30 cellular contexts compared by ENCODE assay signal in genomic region chr5:171474106-171474878, GRCh38. TPM values are rescaled to one million over a fixed set of nuclear protein-coding genes. Genes with fewer than 3 reads are reported as not detected.
"Had no signal": no experiment of that assay in that cellular context is flagged by ENCODE, and none has a peak within 500 bp of the region (broad histone marks: within the 10 kb centered on the region; RNA-seq: fewer than 3 reads in every experiment).

No MANE protein-coding gene starts in this region.

- H3K4me3 Mint-ChIP-seq: activated CD4-positive, alpha-beta memory T cell treated with anti-CD3 and anti-CD28 coated beads for 36 hours; activated CD4-positive, alpha-beta T cell treated with anti-CD3 and anti-CD28 coated beads, Interleukin-2, amount 10 ng/mL, durations not matched to agents 24 days and 14 days; activated naive CD4-positive, alpha-beta T cell treated with anti-CD3 and anti-CD28 coated beads, Interleukin-2, amount 50 U/mL, for 24 hours; activated naive CD8-positive, alpha-beta T cell treated with anti-CD3 and anti-CD28 coated beads, Interleukin-2, amount 50 U/mL, for 24 hours; central memory CD8-positive, alpha-beta T cell; dendritic cell treated with granulocyte-macrophage colony-stimulating factor and Interleukin-4, amounts not matched to agents 40 ng/mL and 50 ng/mL, for 4 days; endodermal cell; nephron progenitor cell; stimulated activated naive B cell treated with anti-CD40 and anti-IgM and Interleukin-4, amounts not matched to agents 10 μg/mL and 1 μg/mL and 100 μg/mL, for 72 hours; T-helper 1 cell treated with Interleukin-12 subunit alpha and Interleukin-12 subunit beta and Interleukin-4 antibody, amounts not matched to agents 30 μg/mL and 1 μg/mL, for 36 hours had no signal

- H3K4me1 ChIP-seq: breast epithelium, prostate gland, stomach, thyroid gland, upper lobe of left lung had no signal

- H3K4me1 Mint-ChIP-seq: activated CD4-positive, alpha-beta T cell treated with anti-CD3 and anti-CD28 coated beads, Interleukin-2, amount 10 ng/mL, durations not matched to agents 24 days and 14 days; central memory CD8-positive, alpha-beta T cell had no signal

- H3K9me3 Mint-ChIP-seq: activated CD4-positive, alpha-beta memory T cell treated with anti-CD3 and anti-CD28 coated beads for 36 hours; activated CD4-positive, alpha-beta T cell treated with anti-CD3 and anti-CD28 coated beads, Interleukin-2, amount 10 ng/mL, durations not matched to agents 24 days and 14 days; activated naive CD4-positive, alpha-beta T cell treated with anti-CD3 and anti-CD28 coated beads, Interleukin-2, amount 50 U/mL, for 24 hours; activated naive CD8-positive, alpha-beta T cell treated with anti-CD3 and anti-CD28 coated beads, Interleukin-2, amount 50 U/mL, for 24 hours; central memory CD8-positive, alpha-beta T cell; dendritic cell treated with granulocyte-macrophage colony-stimulating factor and Interleukin-4, amounts not matched to agents 40 ng/mL and 50 ng/mL, for 4 days; T-helper 1 cell treated with Interleukin-12 subunit alpha and Interleukin-12 subunit beta and Interleukin-4 antibody, amounts not matched to agents 30 μg/mL and 1 μg/mL, for 36 hours had no signal

- H3K36me3 Mint-ChIP-seq: activated CD4-positive, alpha-beta memory T cell treated with anti-CD3 and anti-CD28 coated beads for 36 hours; activated naive CD4-positive, alpha-beta T cell treated with anti-CD3 and anti-CD28 coated beads, Interleukin-2, amount 50 U/mL, for 24 hours; stimulated activated naive B cell treated with anti-CD40 and anti-IgM and Interleukin-4, amounts not matched to agents 10 μg/mL and 1 μg/mL and 100 μg/mL, for 72 hours had no signal

- H3K9me3 ChIP-seq: ovary, prostate gland, stomach, thyroid gland, upper lobe of left lung had no signal

- H3K27ac Mint-ChIP-seq: activated CD4-positive, alpha-beta memory T cell treated with anti-CD3 and anti-CD28 coated beads for 36 hours; activated CD4-positive, alpha-beta T cell treated with anti-CD3 and anti-CD28 coated beads, Interleukin-2, amount 10 ng/mL, durations not matched to agents 24 days and 14 days; activated naive CD4-positive, alpha-beta T cell treated with anti-CD3 and anti-CD28 coated beads, Interleukin-2, amount 50 U/mL, for 24 hours; activated naive CD8-positive, alpha-beta T cell treated with anti-CD3 and anti-CD28 coated beads, Interleukin-2, amount 50 U/mL, for 24 hours; dendritic cell treated with granulocyte-macrophage colony-stimulating factor and Interleukin-4, amounts not matched to agents 40 ng/mL and 50 ng/mL, for 4 days; endodermal cell; nephron progenitor cell; stimulated activated naive B cell treated with anti-CD40 and anti-IgM and Interleukin-4, amounts not matched to agents 10 μg/mL and 1 μg/mL and 100 μg/mL, for 72 hours; T-helper 1 cell treated with Interleukin-12 subunit alpha and Interleukin-12 subunit beta and Interleukin-4 antibody, amounts not matched to agents 30 μg/mL and 1 μg/mL, for 36 hours had no signal

- H3K27me3 ChIP-seq: breast epithelium, hepatocyte, ovary, stomach, thyroid gland, upper lobe of left lung had no signal

- ATAC-seq: activated CD4-positive, CD25-positive, alpha-beta regulatory T cell treated with anti-CD3 and anti-CD28 coated beads, Interleukin-2, amount 50 U/mL, for 24 hours; activated naive CD8-positive, alpha-beta T cell treated with anti-CD3 and anti-CD28 coated beads, Interleukin-2, amount 50 U/mL, for 24 hours; esophagus mucosa; stimulated activated naive B cell treated with anti-CD40 and anti-IgM and Interleukin-4, amounts not matched to agents 10 μg/mL and 1 μg/mL and 100 μg/mL, for 72 hours had no signal

- H3K27me3 Mint-ChIP-seq: activated CD4-positive, alpha-beta memory T cell treated with anti-CD3 and anti-CD28 coated beads for 36 hours; dendritic cell treated with granulocyte-macrophage colony-stimulating factor and Interleukin-4, amounts not matched to agents 40 ng/mL and 50 ng/mL, for 4 days had no signal

- H3K4me3 ChIP-seq: breast epithelium, hepatocyte, ovary, prostate gland, smooth muscle cell, stomach, thyroid gland, upper lobe of left lung had no signal

- H3K36me3 ChIP-seq: breast epithelium, ovary, prostate gland, stomach, thyroid gland, upper lobe of left lung had no signal

- H3K27ac ChIP-seq: breast epithelium, hepatocyte, ovary, prostate gland, stomach, thyroid gland, upper lobe of left lung, VCaP had no signal

- DNase-seq: activated CD4-positive, alpha-beta memory T cell treated with anti-CD3 and anti-CD28 coated beads for 36 hours; activated CD4-positive, alpha-beta T cell treated with anti-CD3 and anti-CD28 coated beads, Interleukin-2, amount 10 ng/mL, durations not matched to agents 24 days and 14 days; activated CD8-positive, alpha-beta memory T cell treated with anti-CD3 and anti-CD28 coated beads, Interleukin-2, amount 50 U/mL, for 4 hours; activated naive CD8-positive, alpha-beta T cell treated with anti-CD3 and anti-CD28 coated beads, Interleukin-2, amount 50 U/mL, for 24 hours; activated T-cell treated with anti-CD3 and anti-CD28 coated beads, Interleukin-2, amount 50 U/mL, for 1 hour; amygdala; endodermal cell; islet precursor cell; mammary epithelial cell; nephron progenitor cell; ovary; retina; stimulated activated CD4-positive, alpha-beta T cell treated with anti-CD3 and anti-CD28 coated beads, Interleukin-15, amount 100 ng/mL, for 24 hours; stimulated activated CD4-positive, alpha-beta T cell treated with anti-CD3 and anti-CD28 coated beads, Interleukin-2, amount 100 ng/mL, for 24 hours; stimulated activated naive B cell treated with anti-CD40 and anti-IgM and Interleukin-4, amounts not matched to agents 10 μg/mL and 1 μg/mL and 100 μg/mL, for 72 hours; stomach; T-helper 9 cell; thyroid gland; upper lobe of left lung had no signal

RNA-seq across cellular contexts. Expression of gene FGF18, which starts 54.8 kb away (rescaled TPM):
- total RNA-seq: smooth muscle cell had no signal
